Comparison of ENCODE assay signal across 10 cellular contexts in genomic region chr18:11324956-11325873, GRCh38.
A peak's percentile ranks its signal among the peaks of the same experiment; 100 is the strongest.
DNase-seq lines count a peak whose midpoint lies in the region; ATAC-seq and TF ChIP-seq lines count a peak whose summit lies in the region.
"Had no signal": no experiment of that assay in that cellular context is flagged by ENCODE, and none has a peak within 500 bp of the region (broad histone marks: within the 10 kb centered on the region; RNA-seq: fewer than 3 reads in every experiment).

No MANE protein-coding gene starts in this region.

- no peak overlapping the region for H3K27ac Mint-ChIP-seq in H9
- H3K27ac Mint-ChIP-seq: stimulated activated naive CD8-positive, alpha-beta T cell treated with anti-CD3 and anti-CD28 coated beads, Interleukin-15, Interleukin-2, amounts not matched to agents 100 ng/mL and 50 ng/mL, for 24 hours had no signal

- no peaks in the 10 kb centered on the region for H3K27me3 ChIP-seq in H9 (ENCODE audit: insufficient read depth, low read length)
- H3K27me3 ChIP-seq: foreskin keratinocyte had no signal

- no peaks in the 10 kb centered on the region for H3K79me2 ChIP-seq in H9 (ENCODE audit: insufficient read depth, low read length)

- no peaks in the 10 kb centered on the region for H3K9me3 ChIP-seq in H9 (ENCODE audit: control insufficient read depth, low read depth, low read length)

- H4K5ac ChIP-seq in H9 (ENCODE audit: insufficient read length, low read depth, low read length) = no peak overlapping the region

- TF ChIP-seq CTCF in omental fat pad (IDR thresholded peaks at IDR 0.05) = no peak
- TF ChIP-seq CTCF in H9 (conservative IDR thresholded peaks at IDR 0.05) = no peak

- H3K23ac ChIP-seq in H9 (ENCODE audit: insufficient read length, low read depth, low read length) = no peak overlapping the region

- H3K56ac ChIP-seq in H9 (ENCODE audit: insufficient read length, low read depth, low read length) = no peak overlapping the region

- no peaks in the 10 kb centered on the region for H4K20me1 ChIP-seq in H9 (ENCODE audit: control insufficient read depth, insufficient read depth, insufficient read length)

- no peaks in the 10 kb centered on the region for H3K79me1 ChIP-seq in H9 (ENCODE audit: insufficient read depth, low read depth, low read length, poor library complexity, severe bottlenecking)

- no peak overlapping the region for H3T11ph ChIP-seq in H9 (ENCODE audit: low read length)

- H3K23me2 ChIP-seq in H9 (ENCODE audit: insufficient read length, low read depth, low read length, poor library complexity, severe bottlenecking) = no peaks in the 10 kb centered on the region

- WGBS in H9 (ENCODE audit: extremely low coverage, insufficient read length, low lambda C conversion rate) = no CpG with 5 or more reads among the region's 4 CpGs

- H3K4me3 Mint-ChIP-seq in H9 = no peak overlapping the region
- H3K4me3 Mint-ChIP-seq: stimulated activated naive CD8-positive, alpha-beta T cell treated with anti-CD3 and anti-CD28 coated beads, Interleukin-15, Interleukin-2, amounts not matched to agents 100 ng/mL and 50 ng/mL, for 24 hours had no signal

- no peaks in the 10 kb centered on the region for H3K36me3 Mint-ChIP-seq in H9 (ENCODE audit: insufficient read depth in 1 of 3, low read depth in 3 of 3)

- no peak overlapping the region for H4K91ac ChIP-seq in H9 (ENCODE audit: insufficient read length, low read depth, low read length)

- H2BK15ac ChIP-seq in H9 (ENCODE audit: low read depth, low read length) = no peak overlapping the region

- H2AFZ ChIP-seq in H9 (ENCODE audit: low read length) = no peak overlapping the region

- H2AK5ac ChIP-seq in H9 (ENCODE audit: insufficient read length, low read length) = no peak overlapping the region

- H3K18ac ChIP-seq in H9 (ENCODE audit: insufficient read length, low read depth, low read length) = no peak overlapping the region

- no peak overlapping the region for H2BK12ac ChIP-seq in H9 (ENCODE audit: insufficient read length, low read depth, low read length)

- no peaks in the 10 kb centered on the region for H3K4me1 ChIP-seq in H9 (ENCODE audit: insufficient read depth, low read length)
- H3K4me1 ChIP-seq: foreskin keratinocyte had no signal

- no peak overlapping the region for H3K4me2 ChIP-seq in H9 (ENCODE audit: insufficient read depth, insufficient read length, low read length)

- ATAC-seq in GM18517 (IDR thresholded peaks at IDR 0.05; ENCODE audit: unreplicated experiment) = peak; percentile 90
- peak; percentile 84 for ATAC-seq in HG02642 (IDR thresholded peaks at IDR 0.05; ENCODE audit: poor library complexity, unreplicated experiment)
- ATAC-seq in omental fat pad (ENCODE audit: low FRiP score) = peak; percentile 37
- ATAC-seq: foreskin keratinocyte had no signal

- H3K4me1 Mint-ChIP-seq in H9 = peaks cover 0 to 3% of the 10 kb centered on the region in 2 experiments; a peak in 1 of 4 replicates

- no peaks in the 10 kb centered on the region for H3K27me3 Mint-ChIP-seq in H9 (ENCODE audit: low read depth)
- H3K27me3 Mint-ChIP-seq: stimulated activated naive CD8-positive, alpha-beta T cell treated with anti-CD3 and anti-CD28 coated beads, Interleukin-15, Interleukin-2, amounts not matched to agents 100 ng/mL and 50 ng/mL, for 24 hours had no signal

- DNase-seq in NOMO-1 treated with dmso at 0.1 percent for 144 hours (lab: John Stamatoyannopoulos, UW; ENCODE audit: unreplicated experiment) (peak; percentile 46), omental fat pad (ENCODE audit: low spot score) (no peak), H9 (no peak), posterior vena cava (ENCODE audit: low spot score) (no peak), NCI-H2029 (lab: John Stamatoyannopoulos, UW) (no peak), NCI-H748 (lab: John Stamatoyannopoulos, UW; ENCODE audit: unreplicated experiment) (no peak)

- no peak overlapping the region for H2BK120ac ChIP-seq in H9 (ENCODE audit: low read depth, low read length, poor library complexity, severe bottlenecking)

- no peak overlapping the region for H4K8ac ChIP-seq in H9 (replicated peaks; ENCODE audit: insufficient read length, low read depth, low read length)

- no peak overlapping the region for H3K27ac ChIP-seq in H9 (ENCODE audit: insufficient read length, low read depth, low read length)
- H3K27ac ChIP-seq: foreskin keratinocyte had no signal

- no peak overlapping the region for H3K4ac ChIP-seq in H9 (ENCODE audit: low read depth, low read length)

- H3K9me3 Mint-ChIP-seq in H9 = no peaks in the 10 kb centered on the region; a peak in 1 of 5 replicates
- H3K9me3 Mint-ChIP-seq: stimulated activated naive CD8-positive, alpha-beta T cell treated with anti-CD3 and anti-CD28 coated beads, Interleukin-15, Interleukin-2, amounts not matched to agents 100 ng/mL and 50 ng/mL, for 24 hours had no signal

- H2BK20ac ChIP-seq in H9 (ENCODE audit: low read depth, low read length, poor library complexity, severe bottlenecking) = no peak overlapping the region

- H3K14ac ChIP-seq in H9 (ENCODE audit: insufficient read depth, low read length) = no peak overlapping the region

- H2BK5ac ChIP-seq in H9 (ENCODE audit: insufficient read length, low read length) = no peak overlapping the region

- intact Hi-C loops in posterior vena cava (cut with DNase I) = no loop called here

- H3K9ac ChIP-seq in H9 (ENCODE audit: extremely low read depth, insufficient read length, low read length) = no peak overlapping the region

Comparison
In these comparisons a context has a peak if more than half of its experiments do, and no peak if none do; other contexts are left out.
1. ATAC-seq: peak in every context shown above with its lines; median percentile 90 in GM18517; 84 in HG02642; 37 in omental fat pad.